8 cellular contexts compared by ENCODE assay signal in genomic region chr4:155025762-155026457, GRCh38.
DNase-seq lines count a peak whose midpoint lies in the region; ATAC-seq and TF ChIP-seq lines count a peak whose summit lies in the region.

No MANE protein-coding gene starts in this region.

- intact Hi-C loops in gastrocnemius medialis (cut with DNase I; ENCODE audit: low total_unique reads), result no loop called here

- peak; percentile 40 for TF ChIP-seq CTCF in AG09319 (IDR thresholded peaks at IDR 0.05; ENCODE audit: low read depth, low read length)
- peak; percentile 53 for TF ChIP-seq CTCF in VCaP (conservative IDR thresholded peaks at IDR 0.05)
- no peak for TF ChIP-seq CTCF in gastrocnemius medialis (IDR thresholded peaks at IDR 0.05 in 4 of 5, conservative IDR thresholded peaks at IDR 0.05 in 1 of 5)

- in situ Hi-C loops in gastrocnemius medialis (cut with MboI; ENCODE audit: low sequenced_read_pairs in 4 of 4), result no loop called here

- no peaks in the 10 kb centered on the region for H3K36me3 ChIP-seq in gastrocnemius medialis

- H3K27ac ChIP-seq in VCaP (no peak overlapping the region), gastrocnemius medialis (no peak overlapping the region)

- H3K9me3 ChIP-seq in gastrocnemius medialis, result no peaks in the 10 kb centered on the region

- DNase-seq in AG09319 (ENCODE audit: extremely low read depth, low read depth), result no peak
- peak; percentile 84 for DNase-seq in islet precursor cell
- DNase-seq in NCI-H1092 treated with DMSO at 0.1 percent for 48 hours (lab: John Stamatoyannopoulos, UW), result no peak
- no peak for DNase-seq in gastrocnemius medialis
- DNase-seq in kidney glomerular epithelial cell (lab: John Stamatoyannopoulos, UW), result no peak

- no peaks in the 10 kb centered on the region for H3K4me1 ChIP-seq in gastrocnemius medialis

- TF ChIP-seq POLR2A in GM18505 (IDR thresholded peaks at IDR 0.05; ENCODE audit: borderline replicate concordance, extremely low read depth, insufficient read depth, insufficient read length) (no peak), gastrocnemius medialis (IDR thresholded peaks at IDR 0.05) (no peak)

- H3K27me3 ChIP-seq in gastrocnemius medialis, result no peaks in the 10 kb centered on the region

- peak; percentile 97 for ATAC-seq in GM18505 (IDR thresholded peaks at IDR 0.05; ENCODE audit: unreplicated experiment)
- ATAC-seq in HG03135 (IDR thresholded peaks at IDR 0.05; ENCODE audit: unreplicated experiment), result peak; percentile 93
- no peak for ATAC-seq in gastrocnemius medialis

- no peak overlapping the region for H3K4me3 ChIP-seq in gastrocnemius medialis

Comparison
In these comparisons a context has a peak if more than half of its experiments do, and no peak if none do; other contexts are left out.
1. CTCF ChIP-seq: peak in AG09319 (single experiment) and VCaP (single experiment); none in gastrocnemius medialis (0 of 5).
2. ATAC-seq: peak in GM18505 (single experiment) and HG03135 (single experiment); none in gastrocnemius medialis (0 of 2).